Comparison of ENCODE assay signal across 16 cellular contexts in genomic region chr16:24511174-24511573, GRCh38.
"Had no signal": no experiment of that assay in that cellular context is flagged by ENCODE, and none has a peak within 500 bp of the region (broad histone marks: within the 10 kb centered on the region; RNA-seq: fewer than 3 reads in every experiment).

No MANE protein-coding gene starts in this region.

- H3K36me3 ChIP-seq: esophagus squamous epithelium, heart right ventricle, thyroid gland had no signal

- H3K4me1 ChIP-seq: esophagus squamous epithelium, heart right ventricle, thyroid gland had no signal

- H3K4me3 Mint-ChIP-seq: activated CD4-positive, alpha-beta memory T cell treated with anti-CD3 and anti-CD28 coated beads, Interleukin-2, amount 10 ng/mL, durations not matched to agents 7 days and 5 days; activated CD4-positive, alpha-beta T cell treated with anti-CD3 and anti-CD28 coated beads for 36 hours; activated CD8-positive, alpha-beta memory T cell treated with anti-CD3 and anti-CD28 coated beads, Interleukin-2, amount 10 ng/mL, durations not matched to agents 7 days and 5 days; activated naive CD8-positive, alpha-beta T cell treated with anti-CD3 and anti-CD28 coated beads for 36 hours; immature natural killer cell; memory B cell had no signal

- H3K27me3 ChIP-seq: thyroid gland had no signal

- ATAC-seq: activated CD4-positive, alpha-beta T cell treated with anti-CD3 and anti-CD28 coated beads for 36 hours; activated CD8-positive, alpha-beta memory T cell treated with anti-CD3 and anti-CD28 coated beads, Interleukin-2, amount 10 ng/mL, durations not matched to agents 7 days and 5 days; heart right ventricle had no signal

- H3K4me1 Mint-ChIP-seq: activated CD4-positive, alpha-beta memory T cell treated with anti-CD3 and anti-CD28 coated beads, Interleukin-2, amount 10 ng/mL, durations not matched to agents 7 days and 5 days; activated CD4-positive, alpha-beta T cell treated with anti-CD3 and anti-CD28 coated beads for 36 hours; activated CD8-positive, alpha-beta memory T cell treated with anti-CD3 and anti-CD28 coated beads, Interleukin-2, amount 10 ng/mL, durations not matched to agents 7 days and 5 days; activated naive CD8-positive, alpha-beta T cell treated with anti-CD3 and anti-CD28 coated beads for 36 hours; immature natural killer cell; memory B cell had no signal

- H3K27ac Mint-ChIP-seq: activated CD4-positive, alpha-beta memory T cell treated with anti-CD3 and anti-CD28 coated beads, Interleukin-2, amount 10 ng/mL, durations not matched to agents 7 days and 5 days; activated CD4-positive, alpha-beta T cell treated with anti-CD3 and anti-CD28 coated beads for 36 hours; activated CD8-positive, alpha-beta memory T cell treated with anti-CD3 and anti-CD28 coated beads, Interleukin-2, amount 10 ng/mL, durations not matched to agents 7 days and 5 days; activated naive CD8-positive, alpha-beta T cell treated with anti-CD3 and anti-CD28 coated beads for 36 hours; immature natural killer cell; memory B cell had no signal

- H3K9me3 Mint-ChIP-seq: activated CD4-positive, alpha-beta memory T cell treated with anti-CD3 and anti-CD28 coated beads, Interleukin-2, amount 10 ng/mL, durations not matched to agents 7 days and 5 days; activated naive CD8-positive, alpha-beta T cell treated with anti-CD3 and anti-CD28 coated beads for 36 hours; immature natural killer cell; memory B cell had no signal

- H3K36me3 Mint-ChIP-seq: activated CD8-positive, alpha-beta memory T cell treated with anti-CD3 and anti-CD28 coated beads, Interleukin-2, amount 10 ng/mL, durations not matched to agents 7 days and 5 days; activated naive CD8-positive, alpha-beta T cell treated with anti-CD3 and anti-CD28 coated beads for 36 hours; immature natural killer cell; memory B cell had no signal

- H3K27ac ChIP-seq: esophagus squamous epithelium, heart right ventricle, thyroid gland had no signal

- H3K9me3 ChIP-seq: esophagus squamous epithelium, heart right ventricle, thyroid gland had no signal

- H3K4me3 ChIP-seq: esophagus squamous epithelium, heart right ventricle, thyroid gland had no signal

- DNase-seq: activated CD4-positive, alpha-beta memory T cell treated with anti-CD3 and anti-CD28 coated beads, Interleukin-2, amount 10 ng/mL, durations not matched to agents 7 days and 5 days; activated CD4-positive, alpha-beta T cell treated with anti-CD3 and anti-CD28 coated beads for 36 hours; activated CD8-positive, alpha-beta memory T cell treated with anti-CD3 and anti-CD28 coated beads, Interleukin-2, amount 10 ng/mL, durations not matched to agents 7 days and 5 days; activated naive CD4-positive, alpha-beta T cell; activated naive CD8-positive, alpha-beta T cell treated with anti-CD3 and anti-CD28 coated beads for 36 hours; dermis blood vessel endothelial cell; effector memory CD4-positive, alpha-beta T cell; esophagus squamous epithelium; heart right ventricle; immature natural killer cell; retina; stimulated activated CD4-positive, alpha-beta T cell treated with anti-CD3 and anti-CD28 coated beads, Interleukin-12 subunit alpha, Interleukin-12 subunit beta, amount 100 ng/mL, for 4 hours; stimulated activated CD4-positive, alpha-beta T cell treated with anti-CD3 and anti-CD28 coated beads, Interleukin-1b, Interleukin-23, amount 100 ng/mL, for 48 hours; stimulated activated naive CD4-positive, alpha-beta T cell treated with Interleukin-2 at 50 U/mL for 16 hours; thyroid gland had no signal
